ENCODE assay signal across 14 cellular contexts in genomic region chr6:16158943-16159557, GRCh38. TPM values are rescaled to one million over a fixed set of nuclear protein-coding genes. Genes with fewer than 3 reads are reported as not detected.
DNase-seq lines count a peak whose midpoint lies in the region; TF ChIP-seq lines count a peak whose summit lies in the region.
"Had no signal": no experiment of that assay in that cellular context is flagged by ENCODE, and none has a peak within 500 bp of the region (broad histone marks: within the 10 kb centered on the region; RNA-seq: fewer than 3 reads in every experiment).

No MANE protein-coding gene starts in this region.

- TF ChIP-seq CTCF in transverse colon (IDR thresholded peaks at IDR 0.05) = no peak
- no peak for TF ChIP-seq CTCF in adrenal gland (IDR thresholded peaks at IDR 0.05)

- H3K4me3 ChIP-seq in transverse colon (no peak overlapping the region), adrenal gland (no peak overlapping the region)

- intact Hi-C loops in transverse colon (cut with DNase I; ENCODE audit: low total_unique reads) = no loop called here
- intact Hi-C loops in adrenal gland (cut with DNase I) = no loop called here

- no peaks in the 10 kb centered on the region for H3K9me3 ChIP-seq in transverse colon
- no peaks in the 10 kb centered on the region for H3K9me3 ChIP-seq in adrenal gland (replicated peaks in 1 of 3)

- in situ Hi-C loops in SK-MEL-5 (cut with HindIII; ENCODE audit: low pct_unique_long_range_greater_than_20kb, low sequenced_read_pairs) (no loop called here), transverse colon (cut with MboI; ENCODE audit: low pct_ligation_motif_present in 1 of 4, low pct_unique_long_range_greater_than_20kb in 1 of 4, low sequenced_read_pairs in 3 of 4) (no loop called here)

- H3K36me3 ChIP-seq in transverse colon = no peaks in the 10 kb centered on the region
- H3K36me3 ChIP-seq in adrenal gland (replicated peaks in 1 of 2) = no peaks in the 10 kb centered on the region

- H3K27me3 ChIP-seq in transverse colon = no peaks in the 10 kb centered on the region
- H3K27me3 ChIP-seq in adrenal gland = no peaks in the 10 kb centered on the region

- TF ChIP-seq EP300 in transverse colon (IDR thresholded peaks at IDR 0.05; ENCODE audit: low read depth) = no peak

- H3K4me1 ChIP-seq in transverse colon (no peaks in the 10 kb centered on the region), adrenal gland (replicated peaks in 1 of 2) (peaks cover 7 to 9% of the 10 kb centered on the region in 2 donors)

- no peak overlapping the region for H3K27ac ChIP-seq in transverse colon
- H3K27ac ChIP-seq in adrenal gland = no peak overlapping the region
- H3K27ac ChIP-seq: KMS-11 had no signal

- peak; percentile 98 for DNase-seq in SK-MEL-5 (ENCODE audit: low read depth, low spot score)
- peak; percentile 99 for DNase-seq in foreskin melanocyte
- DNase-seq in middle frontal gyrus (ENCODE audit: extremely low spot score, low spot score) = peak; percentile 62
- DNase-seq in superior temporal gyrus (ENCODE audit: extremely low spot score) = peak; percentile 93
- DNase-seq in transverse colon = no peak
- DNase-seq in adrenal gland = no peak
- no peak for DNase-seq in activated naive CD4-positive, alpha-beta T cell treated with anti-CD3 and anti-CD28 coated beads, Interleukin-2, amount 50 U/mL, for 16 hours
- DNase-seq in GDM1 (lab: John Stamatoyannopoulos, UW) = no peak
- DNase-seq: COR-L47, EL, HFFc6, NCI-H1092, NCI-H524 had no signal

- TF ChIP-seq POLR2A in transverse colon (IDR thresholded peaks at IDR 0.05) (no peak), adrenal gland (IDR thresholded peaks at IDR 0.05) (no peak)

- WGBS in transverse colon (ENCODE audit: low coverage in 1 of 2), 2 donors = 88 to 93% methylated on average over 7 of the region's 7 CpGs
- 79 to 89% (median 88%) methylated on average over 7 of the region's 7 CpGs for WGBS in adrenal gland, 4 donors

RNA-seq across cellular contexts. Expression of gene MYLIP, which starts 30.2 kb away (rescaled TPM):
- 62.5 and 72.2 TPM in 2 replicates for total RNA-seq in SK-MEL-5 (2014; rRNA removed; shearing (Covaris generic))
- 48.0 and 59.1 TPM in 2 replicates for polyA plus RNA-seq in SK-MEL-5 (2015; cell fraction: cytosol; rRNA removed)
- 80.4 and 112 TPM in 2 replicates for polyA plus RNA-seq in SK-MEL-5 (2015; cell fraction: nucleus; rRNA removed)
- total RNA-seq in transverse colon (10 to 100 TPM; 22.5 to 43.2 (median 40.7) TPM), adrenal gland (10 to 100 TPM in 7 of 8 donors, 1 to 10 TPM in 1; 8.6 to 49.2 (median 38.5) TPM)
- polyA plus RNA-seq in adrenal gland = 10 to 100 TPM in 2 of 3 donors, 1 to 10 TPM in 1; 7.5 to 13.5 (median 11.5) TPM

Comparison
In these comparisons a context has a peak if more than half of its experiments do, and no peak if none do; other contexts are left out.
1. DNase-seq: peak in SK-MEL-5 (single experiment), foreskin melanocyte (single experiment), middle frontal gyrus (single experiment) and superior temporal gyrus (single experiment); none in transverse colon (single experiment), adrenal gland (0 of 7), activated naive CD4-positive, alpha-beta T cell treated with anti-CD3 and anti-CD28 coated beads, Interleukin-2, amount 50 U/mL, for 16 hours (single experiment) and GDM1 (single experiment).